ENCODE assay signal across 9 cellular contexts in genomic region chr14:55053018-55053417, GRCh38. TPM values are rescaled to one million over a fixed set of nuclear protein-coding genes. Genes with fewer than 3 reads are reported as not detected.
DNase-seq lines count a peak whose midpoint lies in the region; ATAC-seq and TF ChIP-seq lines count a peak whose summit lies in the region.
"Had no signal": no experiment of that assay in that cellular context is flagged by ENCODE, and none has a peak within 500 bp of the region (broad histone marks: within the 10 kb centered on the region; RNA-seq: fewer than 3 reads in every experiment).

No MANE protein-coding gene starts in this region.

- peaks cover 52% of the 10 kb centered on the region for H3K79me2 ChIP-seq in mesendoderm (ENCODE audit: control insufficient read depth, insufficient read depth, low read length)

- H3K18ac ChIP-seq in mesendoderm (ENCODE audit: low read length) = no peak overlapping the region

- no peak overlapping the region for H2BK5ac ChIP-seq in mesendoderm (ENCODE audit: low read length)

- peak overlapping the region; percentile 65 for H3K4me2 ChIP-seq in mesendoderm (ENCODE audit: low read length)

- peak overlapping the region; percentile 100 for H3K56ac ChIP-seq in mesendoderm (ENCODE audit: low read length)

- peaks cover 2% of the 10 kb centered on the region for H3K79me1 ChIP-seq in mesendoderm (ENCODE audit: low read length)

- H4K8ac ChIP-seq in mesendoderm (ENCODE audit: low read depth, low read length) = peak overlapping the region; percentile 28

- no peak overlapping the region for H2BK120ac ChIP-seq in mesendoderm (ENCODE audit: low read depth, low read length)

- H3K27me3 ChIP-seq in heart right ventricle (no peaks in the 10 kb centered on the region), brain microvascular endothelial cell (replicated peaks) (no peaks in the 10 kb centered on the region), mesendoderm (ENCODE audit: insufficient read depth, low read length, poor library complexity) (no peaks in the 10 kb centered on the region), vagina (no peaks in the 10 kb centered on the region)

- H3K27ac ChIP-seq in heart right ventricle = peak overlapping the region in 7 of 10 donors; percentile 100
- peak overlapping the region; percentile 100 for H3K27ac ChIP-seq in brain microvascular endothelial cell
- no peak overlapping the region for H3K27ac ChIP-seq in mesendoderm (ENCODE audit: low read depth, low read length)
- H3K27ac ChIP-seq in vagina = peak overlapping the region; percentile 99

- no peak for TF ChIP-seq CTCF in heart right ventricle (IDR thresholded peaks at IDR 0.05)
- no peak for TF ChIP-seq CTCF in brain microvascular endothelial cell (IDR thresholded peaks at IDR 0.05; ENCODE audit: low read depth, low read length, missing control alignments)
- no peak for TF ChIP-seq CTCF in vagina (IDR thresholded peaks at IDR 0.05)

- H2BK15ac ChIP-seq in mesendoderm (replicated peaks; ENCODE audit: low read depth) = no peak overlapping the region

- WGBS in heart right ventricle, 2 donors = 67 to 69% methylated on average over 6 of the region's 6 CpGs
- WGBS in mesendoderm (ENCODE audit: extremely low coverage, insufficient coverage, low lambda C conversion rate) = no CpG with 5 or more reads among the region's 6 CpGs

- TF ChIP-seq POLR2A in vagina (IDR thresholded peaks at IDR 0.05) = no peak

- in situ Hi-C loops in brain microvascular endothelial cell (cut with HindIII; ENCODE audit: low pct_ligation_motif_present, low sequenced_read_pairs) = no loop called here

- H3K36me3 ChIP-seq in heart right ventricle (peaks cover 0 to 33% (median 4%) of the 10 kb centered on the region in 9 donors), brain microvascular endothelial cell (replicated peaks) (peaks cover 8% of the 10 kb centered on the region), mesendoderm (ENCODE audit: control insufficient read depth, insufficient read depth, low read length) (no peaks in the 10 kb centered on the region), vagina (peaks cover 0 to 3% of the 10 kb centered on the region in 2 donors)

- H3K4me1 ChIP-seq in heart right ventricle (peaks cover 0 to 53% (median 43%) of the 10 kb centered on the region in 9 donors), mesendoderm (ENCODE audit: control insufficient read depth, low read depth, low read length) (no peaks in the 10 kb centered on the region), vagina (peaks cover 56% of the 10 kb centered on the region)

- intact Hi-C loops in heart right ventricle (cut with DNase I) = loop anchor here in 1 of 10 donors (5.0 kb wide), 1 partner anchor 79 kb away; no protein-coding TSS in a partner anchor
- intact Hi-C loops in left ventricle myocardium superior (cut with micrococcal nuclease) = no loop called here
- intact Hi-C loops in vagina (cut with DNase I) = loop anchor here (10.0 kb wide), 1 partner anchor 72 kb away; the partner anchor contains the start of gene LGALS3

- peak overlapping the region; percentile 100 for H3K9ac ChIP-seq in mesendoderm (ENCODE audit: low read length)

- H4K5ac ChIP-seq in mesendoderm (ENCODE audit: low read length) = no peak overlapping the region

- no peak for ATAC-seq in heart right ventricle
- no peak for ATAC-seq in left ventricle myocardium superior

- DNase-seq in heart right ventricle = no peak
- no peak for DNase-seq in left ventricle myocardium superior
- no peak for DNase-seq in brain microvascular endothelial cell
- no peak for DNase-seq in mesendoderm
- DNase-seq in vagina (ENCODE audit: extremely low spot score in 2 of 2) = no peak
- DNase-seq in occipital lobe (lab: John Stamatoyannopoulos, UW) = no peak
- no peak for DNase-seq in NCI-H1105 (lab: John Stamatoyannopoulos, UW)
- DNase-seq in NOMO-1 treated with DMSO at 0.1 percent for 48 hours (lab: John Stamatoyannopoulos, UW; ENCODE audit: unreplicated experiment) = no peak
- DNase-seq: SHP77 had no signal

- H3K4me3 ChIP-seq in heart right ventricle (peak overlapping the region in 9 of 10 donors; percentile 83 to 100 (median 95)), brain microvascular endothelial cell (ENCODE audit: low read depth, low read length) (peak overlapping the region; percentile 98), mesendoderm (ENCODE audit: low read length) (no peak overlapping the region), vagina (peak overlapping the region; percentile 85 to 97)

- no peak overlapping the region for H3K4ac ChIP-seq in mesendoderm (ENCODE audit: low read depth, low read length)

- H3K23ac ChIP-seq in mesendoderm (ENCODE audit: low read length) = no peak overlapping the region

- no peak overlapping the region for H2AK5ac ChIP-seq in mesendoderm (ENCODE audit: low read length)

- H3K9me3 ChIP-seq in heart right ventricle (no peaks in the 10 kb centered on the region), vagina (no peaks in the 10 kb centered on the region)

RNA-seq across cellular contexts. Expression of gene MAPK1IP1L, which starts 1.6 kb away (rescaled TPM):
- total RNA-seq in heart right ventricle = 100 to 1,000 TPM in 1 of 10 donors, 10 to 100 TPM in 9; 58.6 to 105 (median 78.4) TPM
- 10 to 100 TPM; 23.6 to 38.6 TPM for polyA plus RNA-seq in heart right ventricle
- total RNA-seq in left ventricle myocardium superior = 58.1 TPM
- polyA plus RNA-seq in mesendoderm (2013, experiment 1 of 2) = 148 TPM
- 159 TPM for polyA plus RNA-seq in mesendoderm (2013, experiment 2 of 2)
- total RNA-seq in vagina = 39.3 TPM
- 21.8 TPM for total RNA-seq in occipital lobe

RNA-seq across cellular contexts. Expression of gene SOCS4, which starts 26.0 kb away (rescaled TPM):
- total RNA-seq in heart right ventricle = 10 to 100 TPM; 12.2 to 24.2 (median 17.4) TPM
- 1 to 10 TPM; 4.7 to 5.9 TPM for polyA plus RNA-seq in heart right ventricle
- total RNA-seq in left ventricle myocardium superior = 12.6 TPM
- 10.3 TPM for polyA plus RNA-seq in mesendoderm (2013, experiment 1 of 2)
- 10.3 TPM for polyA plus RNA-seq in mesendoderm (2013, experiment 2 of 2)
- total RNA-seq in vagina = 10.6 TPM
- total RNA-seq in occipital lobe = 39.6 TPM

RNA-seq across cellular contexts. Expression of gene WDHD1, which starts 26.1 kb away (rescaled TPM):
- total RNA-seq in heart right ventricle (1 to 10 TPM in 9 of 10 donors, under 1 TPM in 1; 0.93 to 2.7 (median 2.1) TPM), left ventricle myocardium superior (1.6 TPM), vagina (3.2 TPM), occipital lobe (9.0 TPM)
- under 1 TPM; 0.59 to 0.75 TPM for polyA plus RNA-seq in heart right ventricle
- polyA plus RNA-seq in mesendoderm (2013, experiment 1 of 2) = 23.4 TPM
- 22.4 TPM for polyA plus RNA-seq in mesendoderm (2013, experiment 2 of 2)
